ENCODE assay signal across 1 cellular context in genomic region chr6:70717038-70717801, GRCh38.
TF ChIP-seq lines count a peak whose summit lies in the region.

No MANE protein-coding gene starts in this region.

TF ChIP-seq in SK-N-SH, 30 proteins besides CTCF, POLR2A, EP300 and RAD21 (continued from another document):
- TF ChIP-seq ZBTB33 (IDR thresholded peaks at IDR 0.05; ENCODE audit: borderline replicate concordance, low read depth): no peak
- TF ChIP-seq FOXM1 (IDR thresholded peaks at IDR 0.05; ENCODE audit: low read depth): no peak
- no peak for TF ChIP-seq MXI1 (IDR thresholded peaks at IDR 0.05; ENCODE audit: low read depth, low read length)
- TF ChIP-seq SIN3A (IDR thresholded peaks at IDR 0.05; ENCODE audit: borderline replicate concordance, low read depth, low read length): no peak
- TF ChIP-seq POLR2AphosphoS5 (IDR thresholded peaks at IDR 0.05; ENCODE audit: low read depth, low read length): no peak
- TF ChIP-seq USF2 (IDR thresholded peaks at IDR 0.05; ENCODE audit: borderline replicate concordance, low read depth, low read length): no peak
- TF ChIP-seq FOSL2 (IDR thresholded peaks at IDR 0.05; ENCODE audit: borderline replicate concordance, low read depth): no peak
- no peak for TF ChIP-seq USF1 (IDR thresholded peaks at IDR 0.05; ENCODE audit: borderline replicate concordance, low read depth)
- TF ChIP-seq ELF1 (IDR thresholded peaks at IDR 0.05): no peak
- no peak for TF ChIP-seq SMC3 (IDR thresholded peaks at IDR 0.05; ENCODE audit: low read depth, low read length)
- no peak for TF ChIP-seq RFX5 (IDR thresholded peaks at IDR 0.05; ENCODE audit: low read length)
- no peak for TF ChIP-seq TCF12 (IDR thresholded peaks at IDR 0.05)
- no peak for TF ChIP-seq EZH2phosphoT487 (IDR thresholded peaks at IDR 0.05; ENCODE audit: borderline replicate concordance, low read depth)
- no peak for TF ChIP-seq CHD2 (IDR thresholded peaks at IDR 0.05; ENCODE audit: low read length, partially characterized antibody)
- no peak for TF ChIP-seq FOXJ3 (CRISPR knock-in tag; IDR thresholded peaks at IDR 0.05)
- TF ChIP-seq RXRA (IDR thresholded peaks at IDR 0.05; ENCODE audit: borderline replicate concordance, low read depth): no peak
